Comparison of ENCODE assay signal across 8 cellular contexts in genomic region chr1:236168716-236169429, GRCh38. TPM values are rescaled to one million over a fixed set of nuclear protein-coding genes. Genes with fewer than 3 reads are reported as not detected.
DNase-seq lines count a peak whose midpoint lies in the region; ATAC-seq, FAIRE-seq and TF ChIP-seq lines count a peak whose summit lies in the region.

No MANE protein-coding gene starts in this region.

- H3K4me1 ChIP-seq in heart left ventricle (peaks cover 0 to 24% (median 7%) of the 10 kb centered on the region in 12 donors), right atrium auricular region (peaks cover 0 to 17% of the 10 kb centered on the region in 2 donors), upper lobe of right lung (no peaks in the 10 kb centered on the region)

- no peaks in the 10 kb centered on the region for H3K9me3 ChIP-seq in heart left ventricle
- no peaks in the 10 kb centered on the region for H3K9me3 ChIP-seq in right atrium auricular region
- H3K9me3 ChIP-seq in upper lobe of right lung: no peaks in the 10 kb centered on the region

- H3K36me3 ChIP-seq in heart left ventricle: peaks cover 0 to 8% (median 0%) of the 10 kb centered on the region in 9 donors
- H3K36me3 ChIP-seq in right atrium auricular region: no peaks in the 10 kb centered on the region
- H3K36me3 ChIP-seq in upper lobe of right lung: no peaks in the 10 kb centered on the region

- TF ChIP-seq CTCF in heart left ventricle (IDR thresholded peaks at IDR 0.05): no peak
- TF ChIP-seq CTCF in right atrium auricular region (IDR thresholded peaks at IDR 0.05): no peak
- TF ChIP-seq CTCF in upper lobe of right lung (IDR thresholded peaks at IDR 0.05): no peak
- no peak for TF ChIP-seq CTCF in D721Med (IDR thresholded peaks at IDR 0.05; ENCODE audit: insufficient read depth, missing control alignments)

- peak in 3 of 5 donors; percentile 68 to 79 (median 77) for DNase-seq in heart left ventricle
- no peak for DNase-seq in right atrium auricular region (ENCODE audit: low spot score)
- peak; percentile 25 for DNase-seq in glomerular endothelial cell (ENCODE audit: extremely low read depth, low read depth, low spot score)
- DNase-seq in upper lobe of right lung: peak; percentile 83
- DNase-seq in D721Med (ENCODE audit: insufficient read length, low spot score): no peak
- no peak for DNase-seq in SK-N-DZ (ENCODE audit: low spot score)

- ATAC-seq in heart left ventricle (peak in 3 of 4 donors; percentile 40 to 58 (median 42)), upper lobe of right lung (peak; percentile 83), HG02852 (IDR thresholded peaks at IDR 0.05; ENCODE audit: unreplicated experiment) (no peak)

- H3K27me3 ChIP-seq in heart left ventricle: no peaks in the 10 kb centered on the region
- H3K27me3 ChIP-seq in right atrium auricular region: no peaks in the 10 kb centered on the region
- no peaks in the 10 kb centered on the region for H3K27me3 ChIP-seq in upper lobe of right lung

- intact Hi-C loops in heart left ventricle (cut with DNase I): no loop called here
- intact Hi-C loops in upper lobe of right lung (cut with DNase I): no loop called here

- WGBS in heart left ventricle, 4 donors: 57 to 71% (median 63%) methylated on average over 9 to 10 of the region's 10 CpGs

- no peak for TF ChIP-seq POLR2A in heart left ventricle (IDR thresholded peaks at IDR 0.05)

- H3K4me3 ChIP-seq in heart left ventricle (no peak overlapping the region), right atrium auricular region (no peak overlapping the region), upper lobe of right lung (no peak overlapping the region)

- peak overlapping the region in 1 of 12 donors; percentile 48 for H3K27ac ChIP-seq in heart left ventricle
- H3K27ac ChIP-seq in right atrium auricular region: no peak overlapping the region
- no peak overlapping the region for H3K27ac ChIP-seq in upper lobe of right lung

- FAIRE-seq in D721Med (lab: Jason Lieb, UNC): no peak

TF ChIP-seq in PFSK-1, 5 proteins besides CTCF, POLR2A, EP300 and RAD21:
- TF ChIP-seq REST (IDR thresholded peaks at IDR 0.05; ENCODE audit: insufficient read depth in 1 of 2, low read depth in 2 of 2, low read length in 2 of 2) (no peak), FOXP2 (optimal IDR thresholded peaks at IDR 0.05; ENCODE audit: borderline replicate concordance, extremely low read depth, extremely low read length, insufficient read depth) (peak; percentile 81)

RNA-seq across cellular contexts. Expression of gene GPR137B, which starts 26.5 kb away (rescaled TPM):
- 10 to 100 TPM; 27.7 to 49.8 (median 48.4) TPM for total RNA-seq in heart left ventricle
- polyA plus RNA-seq in heart left ventricle: 10 to 100 TPM; 14.9 to 37.4 TPM
- 10 to 100 TPM; 22.7 to 39.7 TPM for total RNA-seq in right atrium auricular region
- polyA plus RNA-seq in PFSK-1 (2012; ENCODE audit: insufficient read length, low read depth): 5.4 TPM
- total RNA-seq in glomerular endothelial cell: 17.1 and 23.5 TPM in 2 replicates
- 26.5 TPM for total RNA-seq in upper lobe of right lung
- 1.2 and 2.2 TPM in 2 replicates for polyA plus RNA-seq in SK-N-DZ (2014; cell fraction: cytosol; rRNA removed)
- polyA plus RNA-seq in SK-N-DZ (2014; cell fraction: nucleus; rRNA removed): 2.3 and 4.5 TPM in 2 replicates

Comparison
In these comparisons a context has a peak if more than half of its experiments do, and no peak if none do; other contexts are left out.
1. DNase-seq: peak in heart left ventricle (3 of 5), glomerular endothelial cell (single experiment) and upper lobe of right lung (single experiment); none in right atrium auricular region (single experiment), D721Med (single experiment) and SK-N-DZ (single experiment).